25 cellular contexts compared by ENCODE assay signal in the genomic region with DNA sequence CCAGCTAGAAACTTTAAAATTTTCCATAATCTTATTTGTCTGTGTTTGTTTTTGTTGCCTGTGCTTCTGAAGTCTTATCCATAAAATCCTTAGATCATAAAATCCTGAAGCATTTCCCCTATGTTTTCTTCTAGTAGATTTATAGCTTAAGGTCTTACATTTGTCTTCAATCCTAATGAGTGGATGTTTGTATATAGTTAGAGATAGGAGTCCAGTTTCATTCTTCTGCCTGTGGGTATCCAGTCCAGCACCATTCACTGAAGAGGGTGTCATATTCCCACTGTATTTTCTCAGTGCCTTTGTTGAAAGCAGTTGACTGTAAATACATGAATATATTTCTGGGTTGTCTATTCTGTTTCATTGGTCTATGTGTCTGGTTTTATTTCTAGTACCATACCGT. TPM values are rescaled to one million over a fixed set of nuclear protein-coding genes. Genes with fewer than 3 reads are reported as not detected.
"Had no signal": no experiment of that assay in that cellular context is flagged by ENCODE, and none has a peak within 500 bp of the region (broad histone marks: within the 10 kb centered on the region; RNA-seq: fewer than 3 reads in every experiment).

No MANE protein-coding gene starts in this region.

- DNase-seq: activated CD4-positive, alpha-beta T cell treated with anti-CD3 and anti-CD28 coated beads, Interleukin-2, amount 10 ng/mL, durations not matched to agents 24 days and 14 days; activated CD4-positive, alpha-beta T cell treated with anti-CD3 and anti-CD28 coated beads, Interleukin-2, amount 50 U/mL, for 4 hours; activated CD8-positive, alpha-beta T cell treated with anti-CD3 and anti-CD28 coated beads, Interleukin-2, amount 10 ng/mL, durations not matched to agents 7 days and 5 days; activated gamma-delta T cell; activated naive CD4-positive, alpha-beta T cell treated with anti-CD3 and anti-CD28 coated beads for 36 hours; activated T-cell treated with anti-CD3 and anti-CD28 coated beads, Interleukin-2, amount 50 U/mL, for 24 hours; adrenal gland; body of pancreas; MM.1S; MV-4-11; NCI-H1092; NCI-H1417 treated with DMSO at 0.1 percent for 48 hours; NCI-H187 treated with DMSO at 0.1 percent for 48 hours; NCI-H2107; NCI-H345; NCI-H526 treated with DMSO at 0.1 percent for 48 hours; NCI-H82; NK-92 treated with Interleukin-12 subunit alpha and Interleukin-12 subunit beta, amount 100 ng/mL, for 24 hours; PC-3; Peyer's patch; RPMI8226; SHP77 treated with DMSO at 0.1 percent for 48 hours; SK-N-SH had no signal

- ATAC-seq: activated CD8-positive, alpha-beta T cell treated with anti-CD3 and anti-CD28 coated beads, Interleukin-2, amount 10 ng/mL, durations not matched to agents 7 days and 5 days; activated naive CD4-positive, alpha-beta T cell treated with anti-CD3 and anti-CD28 coated beads, Interleukin-2, amount 50 U/mL, for 72 hours; body of pancreas; PC-3 had no signal

RNA-seq across cellular contexts. Expression of a gene that starts 44.8 kb away (rescaled TPM):
- total RNA-seq: activated CD4-positive, alpha-beta T cell treated with anti-CD3 and anti-CD28 coated beads, Interleukin-2, amount 10 ng/mL, durations not matched to agents 24 days and 14 days; activated CD8-positive, alpha-beta T cell treated with anti-CD3 and anti-CD28 coated beads, Interleukin-2, amount 10 ng/mL, durations not matched to agents 7 days and 5 days; activated naive CD4-positive, alpha-beta T cell treated with anti-CD3 and anti-CD28 coated beads for 36 hours; activated naive CD4-positive, alpha-beta T cell treated with anti-CD3 and anti-CD28 coated beads, Interleukin-2, amount 50 U/mL, for 72 hours; activated T-helper 2 cell treated with anti-CD3 and anti-CD28 coated beads, Interferon-gamma antibody, Interleukin-2, Interleukin-4, amounts not matched to agents 10 μg/mL and 5 μg/mL and 100 μg/mL, durations not matched to agents 14 hours and 24 hours and 36 hours; PC-3 had no signal
